In genomic region chr2:191635333-191636234, GRCh38 we compare ENCODE assay signal across 8 cellular contexts. TPM values are rescaled to one million over a fixed set of nuclear protein-coding genes. Genes with fewer than 3 reads are reported as not detected.
DNase-seq lines count a peak whose midpoint lies in the region; ATAC-seq and TF ChIP-seq lines count a peak whose summit lies in the region.

No MANE protein-coding gene starts in this region.

- CTCF ChIA-PET in A673 (lab: Charles Lee) = no interaction called here

- no peaks in the 10 kb centered on the region for H3K27me3 ChIP-seq in CD4-positive, CD25-positive, alpha-beta regulatory T cell (ENCODE audit: control insufficient read depth, insufficient read depth, low read length)
- no peaks in the 10 kb centered on the region for H3K27me3 ChIP-seq in esophagus squamous epithelium
- no peaks in the 10 kb centered on the region for H3K27me3 ChIP-seq in A673 (replicated peaks; ENCODE audit: insufficient read depth, low read depth, low read length, poor library complexity)
- H3K27me3 ChIP-seq in WERI-Rb-1 (ENCODE audit: insufficient read depth, low read depth, severe bottlenecking) = no peaks in the 10 kb centered on the region

- POLR2A ChIA-PET in A673 (lab: Charles Lee; ENCODE audit: low non-redundant PET) = no interaction called here

- TF ChIP-seq CTCF in cardiac fibroblast (IDR thresholded peaks at IDR 0.05; ENCODE audit: low read depth, low read length) (no peak), esophagus squamous epithelium (IDR thresholded peaks at IDR 0.05) (no peak), A673 (conservative IDR thresholded peaks at IDR 0.05; ENCODE audit: low read depth, low read length) (no peak), WERI-Rb-1 (IDR thresholded peaks at IDR 0.05; ENCODE audit: low read depth, low read length) (no peak), lower leg skin (IDR thresholded peaks at IDR 0.05) (no peak)

- peak in 1 of 3 donors; percentile 60 for DNase-seq in CD4-positive, CD25-positive, alpha-beta regulatory T cell
- peak; percentile 59 to 87 for DNase-seq in cardiac fibroblast (ENCODE audit: low read depth in 2 of 2)
- DNase-seq in esophagus squamous epithelium (lab: John Stamatoyannopoulos, UW) = no peak
- no peak for DNase-seq in A673 (ENCODE audit: low spot score)
- no peak for DNase-seq in WERI-Rb-1
- no peak for DNase-seq in lower leg skin (ENCODE audit: low spot score in 2 of 2)

- no peaks in the 10 kb centered on the region for H3K36me3 Mint-ChIP-seq in CD4-positive, CD25-positive, alpha-beta regulatory T cell

- no peaks in the 10 kb centered on the region for H3K9me3 ChIP-seq in CD4-positive, CD25-positive, alpha-beta regulatory T cell (ENCODE audit: control insufficient read depth in 2 of 2, low read length in 2 of 2)
- H3K9me3 ChIP-seq in esophagus squamous epithelium = no peaks in the 10 kb centered on the region
- no peaks in the 10 kb centered on the region for H3K9me3 ChIP-seq in A673 (ENCODE audit: low read depth, low read length, poor library complexity, severe bottlenecking)
- no peaks in the 10 kb centered on the region for H3K9me3 ChIP-seq in WERI-Rb-1 (ENCODE audit: severe bottlenecking)

- H3K27ac Mint-ChIP-seq in CD4-positive, CD25-positive, alpha-beta regulatory T cell = peak overlapping the region; percentile 10 to 89 (median 82)

- H3K4me1 Mint-ChIP-seq in CD4-positive, CD25-positive, alpha-beta regulatory T cell = peaks cover 41 to 65% (median 49%) of the 10 kb centered on the region in 4 donors

- H3K4me3 ChIP-seq in CD4-positive, CD25-positive, alpha-beta regulatory T cell (ENCODE audit: low read depth, low read length) = no peak overlapping the region
- no peak overlapping the region for H3K4me3 ChIP-seq in cardiac fibroblast (replicated peaks in 1 of 2; ENCODE audit: low read depth in 2 of 2, low read length in 2 of 2)
- no peak overlapping the region for H3K4me3 ChIP-seq in esophagus squamous epithelium
- H3K4me3 ChIP-seq in A673 (ENCODE audit: low read depth, low read length, poor library complexity, severe bottlenecking) = no peak overlapping the region
- no peak overlapping the region for H3K4me3 ChIP-seq in WERI-Rb-1 (ENCODE audit: low read depth, low read length)
- no peak overlapping the region for H3K4me3 ChIP-seq in lower leg skin (ENCODE audit: low read depth, poor library complexity, severe bottlenecking)

- TF ChIP-seq POLR2A in esophagus squamous epithelium (IDR thresholded peaks at IDR 0.05) = no peak
- no peak for TF ChIP-seq POLR2A in lower leg skin (IDR thresholded peaks at IDR 0.05)

- H3K4me3 Mint-ChIP-seq in CD4-positive, CD25-positive, alpha-beta regulatory T cell = peak overlapping the region in 2 of 4 donors; percentile 10 to 65

- H3K36me3 ChIP-seq in CD4-positive, CD25-positive, alpha-beta regulatory T cell (ENCODE audit: control insufficient read depth, insufficient read depth, low read length) = no peaks in the 10 kb centered on the region
- no peaks in the 10 kb centered on the region for H3K36me3 ChIP-seq in esophagus squamous epithelium
- H3K36me3 ChIP-seq in A673 (ENCODE audit: insufficient read depth, low read length, poor library complexity, severe bottlenecking) = no peaks in the 10 kb centered on the region
- no peaks in the 10 kb centered on the region for H3K36me3 ChIP-seq in WERI-Rb-1

- no peak overlapping the region for H3K27ac ChIP-seq in CD4-positive, CD25-positive, alpha-beta regulatory T cell (ENCODE audit: insufficient read depth, low read length, poor library complexity, severe bottlenecking)
- H3K27ac ChIP-seq in esophagus squamous epithelium (no peak overlapping the region), A673 (ENCODE audit: low read depth, low read length, poor library complexity, severe bottlenecking) (no peak overlapping the region), WERI-Rb-1 (no peak overlapping the region)

- no peak for ATAC-seq in CD4-positive, CD25-positive, alpha-beta regulatory T cell (ENCODE audit: low read depth in 2 of 2)
- peak; percentile 67 for ATAC-seq in GM19397 (IDR thresholded peaks at IDR 0.05; ENCODE audit: unreplicated experiment)
- peak; percentile 82 for ATAC-seq in HG03354 (IDR thresholded peaks at IDR 0.05; ENCODE audit: poor library complexity, severe bottlenecking, unreplicated experiment)

- H3K4me1 ChIP-seq in CD4-positive, CD25-positive, alpha-beta regulatory T cell (ENCODE audit: control insufficient read depth, insufficient read depth, low read length, poor library complexity, severe bottlenecking) = peaks cover 42% of the 10 kb centered on the region
- H3K4me1 ChIP-seq in esophagus squamous epithelium = peaks cover 21 to 33% (median 21%) of the 10 kb centered on the region in 3 donors
- H3K4me1 ChIP-seq in A673 (ENCODE audit: insufficient read depth, low read length, poor library complexity, severe bottlenecking) = peaks cover 22% of the 10 kb centered on the region

- intact Hi-C loops in esophagus squamous epithelium (cut with DNase I) = no loop called here
- intact Hi-C loops in A673 (cut with micrococcal nuclease; ENCODE audit: unreplicated experiment) = no loop called here
- intact Hi-C loops in lower leg skin (cut with DNase I; ENCODE audit: low total_unique reads) = loop anchor here (5.0 kb wide), 1 partner anchor 307 kb away; no protein-coding TSS in a partner anchor

- BruUV-seq in A673 (replicated peaks; lab: Mats Ljungman, UMichigan) = no TSS peak

- H3K9me3 Mint-ChIP-seq in CD4-positive, CD25-positive, alpha-beta regulatory T cell = no peaks in the 10 kb centered on the region

- whole genome bisulfite sequencing in esophagus squamous epithelium, 2 donors = 66 to 72% methylated on average over 5 of the region's 5 CpGs
- 81 to 82% methylated on average over 5 of the region's 5 CpGs for WGBS in lower leg skin, 2 donors

- no peaks in the 10 kb centered on the region for H3K27me3 Mint-ChIP-seq in CD4-positive, CD25-positive, alpha-beta regulatory T cell

RNA-seq across cellular contexts. Expression of gene NABP1, which starts 42.4 kb away (rescaled TPM):
- total RNA-seq in CD4-positive, CD25-positive, alpha-beta regulatory T cell = 170 TPM
- polyA plus RNA-seq in CD4-positive, CD25-positive, alpha-beta regulatory T cell = 10 to 100 TPM; 23.2 to 28.7 (median 26.4) TPM
- total RNA-seq in esophagus squamous epithelium (10 to 100 TPM; 13.8 to 50.3 (median 23.9) TPM), A673 (2021) (33.2 and 38.4 TPM in 2 replicates), lower leg skin (10 to 100 TPM in 1 of 4 donors, 1 to 10 TPM in 3; 6.2 to 38.0 (median 9.5) TPM)

Comparison
In these comparisons a context has a peak if more than half of its experiments do, and no peak if none do; other contexts are left out.
1. ATAC-seq: peak in GM19397 (single experiment) and HG03354 (single experiment); none in CD4-positive, CD25-positive, alpha-beta regulatory T cell (0 of 2).
2. DNase-seq: peak in cardiac fibroblast (2 of 2); none in esophagus squamous epithelium (single experiment), A673 (single experiment), WERI-Rb-1 (single experiment) and lower leg skin (0 of 2).